ENCODE assay signal across 8 cellular contexts in the genomic region with DNA sequence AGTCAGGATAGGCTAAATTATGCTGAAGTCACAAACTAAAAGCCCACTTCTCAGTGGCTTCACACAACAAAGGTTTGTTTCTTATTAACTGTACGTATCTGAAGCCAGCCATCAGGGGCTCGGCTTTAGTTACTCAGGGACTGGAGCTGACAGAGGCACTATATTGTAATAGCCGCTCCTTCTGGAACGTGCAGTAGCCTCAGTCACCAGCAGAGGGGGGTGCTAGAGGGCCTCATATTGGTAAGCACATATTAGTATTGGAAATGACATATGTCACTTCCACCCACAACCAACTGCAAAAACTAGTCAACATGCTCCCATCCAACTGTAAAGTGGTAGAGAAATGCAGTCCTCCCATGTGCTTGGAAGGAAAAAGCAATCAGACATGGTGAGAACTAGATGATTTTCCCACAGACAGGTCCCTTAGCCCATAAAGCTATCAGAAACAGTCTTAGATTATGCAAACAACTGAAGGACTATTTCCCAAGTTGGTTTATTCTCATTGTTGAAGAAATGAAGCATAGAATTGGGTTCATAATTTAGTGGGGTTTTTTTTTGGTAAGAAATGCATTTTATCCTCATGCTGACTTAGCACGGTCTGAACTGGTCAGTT.
A peak's percentile ranks its signal among the peaks of the same experiment; 100 is the strongest.
DNase-seq lines count a peak whose midpoint lies in the region; ATAC-seq and TF ChIP-seq lines count a peak whose summit lies in the region.

No MANE protein-coding gene starts in this region.

- ATAC-seq in GM21390 (IDR thresholded peaks at IDR 0.05; ENCODE audit: unreplicated experiment): peak; percentile 96
- ATAC-seq in foreskin keratinocyte: peak; percentile 94

- H3K9me3 ChIP-seq in OCI-LY3 (ENCODE audit: insufficient read depth, low read length): no peaks in the 10 kb centered on the region

- H4K20me1 ChIP-seq in OCI-LY3 (ENCODE audit: insufficient read depth, low read length): no peaks in the 10 kb centered on the region

- H3K4me1 ChIP-seq in OCI-LY3 (ENCODE audit: low read length) (peaks cover 6% of the 10 kb centered on the region; the same call in 1 of the 2 replicates), foreskin keratinocyte (no peaks in the 10 kb centered on the region)

- DNase-seq in EH (ENCODE audit: low read depth) (peak; percentile 61), HK-2 (ENCODE audit: unreplicated experiment) (peak; percentile 49), foreskin keratinocyte (peak in 1 of 2 donors; percentile 29), posterior vena cava (ENCODE audit: low spot score) (peak; percentile 83), T1000 (lab: John Stamatoyannopoulos, UW) (no peak)
- peak; percentile 74 to 79 for DNase-seq in activated T-cell treated with anti-CD3 and anti-CD28 coated beads, Interleukin-2, amount 50 U/mL, for 48 hours

- no peaks in the 10 kb centered on the region for H3K79me2 ChIP-seq in OCI-LY3 (ENCODE audit: low read length)

- intact Hi-C loops in posterior vena cava (cut with DNase I): no loop called here

- no peaks in the 10 kb centered on the region for H3K36me3 ChIP-seq in OCI-LY3 (replicated peaks; ENCODE audit: low read depth, low read length)

- H2AFZ ChIP-seq in OCI-LY3 (ENCODE audit: low read depth, low read length): peak overlapping the region; percentile 94

- peak; percentile 90 for TF ChIP-seq CTCF in OCI-LY3 (IDR thresholded peaks at IDR 0.05; ENCODE audit: low read depth, low read length)
- TF ChIP-seq CTCF in foreskin keratinocyte (conservative IDR thresholded peaks at IDR 0.05): peak; percentile 74

- H3K4me3 ChIP-seq in OCI-LY3 (ENCODE audit: low read length): peak overlapping the region; percentile 60

- peak overlapping the region; percentile 69 for H3K4me2 ChIP-seq in OCI-LY3 (ENCODE audit: low read length)

- no peak overlapping the region for H3K27ac ChIP-seq in OCI-LY3 (ENCODE audit: low read length)
- H3K27ac ChIP-seq in foreskin keratinocyte: no peak overlapping the region

- H3K27me3 ChIP-seq in OCI-LY3 (ENCODE audit: low read depth, low read length) (no peaks in the 10 kb centered on the region), foreskin keratinocyte (no peaks in the 10 kb centered on the region)

- no peak overlapping the region for H3K9ac ChIP-seq in OCI-LY3 (ENCODE audit: low read length)
